In the genomic region with DNA sequence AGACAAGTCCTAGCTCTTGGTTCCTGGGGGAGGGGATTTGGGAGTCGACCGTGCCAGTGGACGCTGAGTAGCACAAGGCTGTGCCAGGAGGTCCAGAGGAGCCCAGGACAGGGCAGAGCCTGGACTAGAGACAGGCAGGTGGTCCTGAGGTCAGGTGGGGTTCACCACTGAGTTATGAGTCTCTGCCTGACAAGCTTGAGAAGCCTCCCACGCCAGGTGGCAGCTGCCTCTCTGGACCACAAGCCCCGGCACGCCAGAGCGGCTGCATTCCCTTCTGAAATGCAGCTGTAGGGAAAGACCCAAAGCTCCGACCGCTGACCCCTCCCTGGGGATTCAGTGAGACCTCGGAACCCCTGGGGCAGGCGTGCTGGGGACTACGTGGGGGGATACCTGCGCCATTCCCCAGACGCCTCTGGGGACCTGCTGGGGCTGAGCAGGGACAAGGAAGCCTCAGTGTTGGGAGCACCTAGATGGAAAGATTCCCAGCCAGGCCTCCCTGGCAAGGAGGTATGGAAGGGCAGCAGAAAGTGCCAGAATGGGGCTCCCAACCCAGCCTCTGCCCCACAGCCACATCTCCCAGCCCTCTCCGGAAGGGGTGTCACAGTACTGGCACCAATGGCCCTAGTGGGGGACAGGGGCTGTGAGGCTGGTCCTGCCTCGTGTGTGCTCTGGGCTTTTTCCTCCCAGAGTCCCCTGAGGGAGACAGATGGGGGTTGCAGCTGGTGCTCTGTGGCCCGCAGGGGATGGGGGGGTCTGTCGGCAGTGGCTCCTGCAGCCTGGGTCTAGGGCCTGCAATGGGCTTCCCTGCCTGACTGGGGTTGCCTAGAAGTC, we compare ENCODE assay signal across 1 cellular context.
TF ChIP-seq lines count a peak whose summit lies in the region.

No MANE protein-coding gene starts in this region.

TF ChIP-seq in GM12878, 131 proteins besides CTCF, POLR2A, EP300 and RAD21 (continued from another document and continues in another):
- TF ChIP-seq, protein P1, sequence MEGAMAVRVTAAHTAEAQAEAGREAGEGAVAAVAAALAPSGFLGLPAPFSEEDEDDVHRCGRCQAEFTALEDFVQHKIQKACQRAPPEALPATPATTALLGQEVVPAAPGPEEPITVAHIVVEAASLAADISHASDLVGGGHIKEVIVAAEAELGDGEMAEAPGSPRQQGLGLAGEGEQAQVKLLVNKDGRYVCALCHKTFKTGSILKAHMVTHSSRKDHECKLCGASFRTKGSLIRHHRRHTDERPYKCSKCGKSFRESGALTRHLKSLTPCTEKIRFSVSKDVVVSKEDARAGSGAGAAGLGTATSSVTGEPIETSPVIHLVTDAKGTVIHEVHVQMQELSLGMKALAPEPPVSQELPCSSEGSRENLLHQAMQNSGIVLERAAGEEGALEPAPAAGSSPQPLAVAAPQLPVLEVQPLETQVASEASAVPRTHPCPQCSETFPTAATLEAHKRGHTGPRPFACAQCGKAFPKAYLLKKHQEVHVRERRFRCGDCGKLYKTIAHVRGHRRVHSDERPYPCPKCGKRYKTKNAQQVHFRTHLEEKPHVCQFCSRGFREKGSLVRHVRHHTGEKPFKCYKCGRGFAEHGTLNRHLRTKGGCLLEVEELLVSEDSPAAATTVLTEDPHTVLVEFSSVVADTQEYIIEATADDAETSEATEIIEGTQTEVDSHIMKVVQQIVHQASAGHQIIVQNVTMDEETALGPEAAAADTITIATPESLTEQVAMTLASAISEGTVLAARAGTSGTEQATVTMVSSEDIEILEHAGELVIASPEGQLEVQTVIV (IDR thresholded peaks at IDR 0.05; ENCODE audit: borderline replicate concordance, partially characterized antibody), result no peak
- no peak for TF ChIP-seq MEF2A (IDR thresholded peaks at IDR 0.05; ENCODE audit: insufficient read depth, low read depth, low read length)
- 0 out of 2 replicates have a peak, but pooled peaks have one; percentile 19 for TF ChIP-seq CREM (IDR thresholded peaks at IDR 0.05; ENCODE audit: low read depth)
- no peak for TF ChIP-seq NFYA (IDR thresholded peaks at IDR 0.05; ENCODE audit: borderline replicate concordance, low read depth, low read length)
- 0 out of 2 replicates have a peak, but pooled peaks have one; percentile 8 for TF ChIP-seq LARP7 (IDR thresholded peaks at IDR 0.05)
- no peak for TF ChIP-seq BACH1 (IDR thresholded peaks at IDR 0.05; ENCODE audit: borderline replicate concordance)
- TF ChIP-seq KAT2A (conservative IDR thresholded peaks at IDR 0.05; ENCODE audit: control insufficient read depth, low read depth, low read length), result no peak
- no peak for TF ChIP-seq JUNB (IDR thresholded peaks at IDR 0.05)
- TF ChIP-seq SPI1 (IDR thresholded peaks at IDR 0.05; ENCODE audit: borderline replicate concordance, insufficient read depth, low read depth, low read length), result no peak
- TF ChIP-seq BCL11A (IDR thresholded peaks at IDR 0.05; ENCODE audit: low read depth, low read length), result peak; percentile 87
- TF ChIP-seq SUPT20H (IDR thresholded peaks at IDR 0.05; ENCODE audit: borderline replicate concordance, control insufficient read depth, low read depth, low read length), result no peak
- TF ChIP-seq STAT3 (IDR thresholded peaks at IDR 0.05; ENCODE audit: low read depth, low read length), result no peak
- peak; percentile 93 for TF ChIP-seq NR2F1 (conservative IDR thresholded peaks at IDR 0.05)
- no peak for TF ChIP-seq ESRRA (IDR thresholded peaks at IDR 0.05; ENCODE audit: low read length)
- no peak for TF ChIP-seq ZNF217 (IDR thresholded peaks at IDR 0.05)
- TF ChIP-seq, protein P2, sequence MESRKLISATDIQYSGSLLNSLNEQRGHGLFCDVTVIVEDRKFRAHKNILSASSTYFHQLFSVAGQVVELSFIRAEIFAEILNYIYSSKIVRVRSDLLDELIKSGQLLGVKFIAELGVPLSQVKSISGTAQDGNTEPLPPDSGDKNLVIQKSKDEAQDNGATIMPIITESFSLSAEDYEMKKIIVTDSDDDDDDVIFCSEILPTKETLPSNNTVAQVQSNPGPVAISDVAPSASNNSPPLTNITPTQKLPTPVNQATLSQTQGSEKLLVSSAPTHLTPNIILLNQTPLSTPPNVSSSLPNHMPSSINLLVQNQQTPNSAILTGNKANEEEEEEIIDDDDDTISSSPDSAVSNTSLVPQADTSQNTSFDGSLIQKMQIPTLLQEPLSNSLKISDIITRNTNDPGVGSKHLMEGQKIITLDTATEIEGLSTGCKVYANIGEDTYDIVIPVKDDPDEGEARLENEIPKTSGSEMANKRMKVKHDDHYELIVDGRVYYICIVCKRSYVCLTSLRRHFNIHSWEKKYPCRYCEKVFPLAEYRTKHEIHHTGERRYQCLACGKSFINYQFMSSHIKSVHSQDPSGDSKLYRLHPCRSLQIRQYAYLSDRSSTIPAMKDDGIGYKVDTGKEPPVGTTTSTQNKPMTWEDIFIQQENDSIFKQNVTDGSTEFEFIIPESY (IDR thresholded peaks at IDR 0.05), result no peak
- no peak for TF ChIP-seq POLR2AphosphoS2 (IDR thresholded peaks at IDR 0.05; ENCODE audit: low read depth, low read length)
- TF ChIP-seq RELA (IDR thresholded peaks at IDR 0.05; ENCODE audit: borderline replicate concordance, partially characterized antibody), result peak; percentile 67
- TF ChIP-seq SIN3A (IDR thresholded peaks at IDR 0.05; ENCODE audit: low read depth, low read length), result no peak
- TF ChIP-seq IKZF2 (IDR thresholded peaks at IDR 0.05), result peak; percentile 79 to 87
- no peak for TF ChIP-seq RCOR1 (conservative IDR thresholded peaks at IDR 0.05; ENCODE audit: low read depth, low read length)
- no peak for TF ChIP-seq TCF7 (IDR thresholded peaks at IDR 0.05; ENCODE audit: borderline replicate concordance)
- TF ChIP-seq TBL1XR1 (IDR thresholded peaks at IDR 0.05; ENCODE audit: low read depth, low read length), result peak; percentile 41; the same call in 1 of the 2 replicates
- no peak for TF ChIP-seq ZBED1 (IDR thresholded peaks at IDR 0.05; ENCODE audit: borderline replicate concordance)
- no peak for TF ChIP-seq FOXK2 (IDR thresholded peaks at IDR 0.05)
- no peak for TF ChIP-seq KDM1A (IDR thresholded peaks at IDR 0.05; ENCODE audit: borderline replicate concordance)
- no peak for TF ChIP-seq ZSCAN29 (IDR thresholded peaks at IDR 0.05)
- TF ChIP-seq, protein P3, sequence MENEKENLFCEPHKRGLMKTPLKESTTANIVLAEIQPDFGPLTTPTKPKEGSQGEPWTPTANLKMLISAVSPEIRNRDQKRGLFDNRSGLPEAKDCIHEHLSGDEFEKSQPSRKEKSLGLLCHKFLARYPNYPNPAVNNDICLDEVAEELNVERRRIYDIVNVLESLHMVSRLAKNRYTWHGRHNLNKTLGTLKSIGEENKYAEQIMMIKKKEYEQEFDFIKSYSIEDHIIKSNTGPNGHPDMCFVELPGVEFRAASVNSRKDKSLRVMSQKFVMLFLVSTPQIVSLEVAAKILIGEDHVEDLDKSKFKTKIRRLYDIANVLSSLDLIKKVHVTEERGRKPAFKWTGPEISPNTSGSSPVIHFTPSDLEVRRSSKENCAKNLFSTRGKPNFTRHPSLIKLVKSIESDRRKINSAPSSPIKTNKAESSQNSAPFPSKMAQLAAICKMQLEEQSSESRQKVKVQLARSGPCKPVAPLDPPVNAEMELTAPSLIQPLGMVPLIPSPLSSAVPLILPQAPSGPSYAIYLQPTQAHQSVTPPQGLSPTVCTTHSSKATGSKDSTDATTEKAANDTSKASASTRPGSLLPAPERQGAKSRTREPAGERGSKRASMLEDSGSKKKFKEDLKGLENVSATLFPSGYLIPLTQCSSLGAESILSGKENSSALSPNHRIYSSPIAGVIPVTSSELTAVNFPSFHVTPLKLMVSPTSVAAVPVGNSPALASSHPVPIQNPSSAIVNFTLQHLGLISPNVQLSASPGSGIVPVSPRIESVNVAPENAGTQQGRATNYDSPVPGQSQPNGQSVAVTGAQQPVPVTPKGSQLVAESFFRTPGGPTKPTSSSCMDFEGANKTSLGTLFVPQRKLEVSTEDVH (IDR thresholded peaks at IDR 0.05; ENCODE audit: low read depth, partially characterized antibody), result no peak
- TF ChIP-seq, protein P4, sequence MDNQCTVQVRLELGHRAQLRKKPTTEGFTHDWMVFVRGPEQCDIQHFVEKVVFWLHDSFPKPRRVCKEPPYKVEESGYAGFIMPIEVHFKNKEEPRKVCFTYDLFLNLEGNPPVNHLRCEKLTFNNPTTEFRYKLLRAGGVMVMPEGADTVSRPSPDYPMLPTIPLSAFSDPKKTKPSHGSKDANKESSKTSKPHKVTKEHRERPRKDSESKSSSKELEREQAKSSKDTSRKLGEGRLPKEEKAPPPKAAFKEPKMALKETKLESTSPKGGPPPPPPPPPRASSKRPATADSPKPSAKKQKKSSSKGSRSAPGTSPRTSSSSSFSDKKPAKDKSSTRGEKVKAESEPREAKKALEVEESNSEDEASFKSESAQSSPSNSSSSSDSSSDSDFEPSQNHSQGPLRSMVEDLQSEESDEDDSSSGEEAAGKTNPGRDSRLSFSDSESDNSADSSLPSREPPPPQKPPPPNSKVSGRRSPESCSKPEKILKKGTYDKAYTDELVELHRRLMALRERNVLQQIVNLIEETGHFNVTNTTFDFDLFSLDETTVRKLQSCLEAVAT (IDR thresholded peaks at IDR 0.05), result peak; percentile 69; the same call in 1 of the 2 replicates
- TF ChIP-seq, protein P5, sequence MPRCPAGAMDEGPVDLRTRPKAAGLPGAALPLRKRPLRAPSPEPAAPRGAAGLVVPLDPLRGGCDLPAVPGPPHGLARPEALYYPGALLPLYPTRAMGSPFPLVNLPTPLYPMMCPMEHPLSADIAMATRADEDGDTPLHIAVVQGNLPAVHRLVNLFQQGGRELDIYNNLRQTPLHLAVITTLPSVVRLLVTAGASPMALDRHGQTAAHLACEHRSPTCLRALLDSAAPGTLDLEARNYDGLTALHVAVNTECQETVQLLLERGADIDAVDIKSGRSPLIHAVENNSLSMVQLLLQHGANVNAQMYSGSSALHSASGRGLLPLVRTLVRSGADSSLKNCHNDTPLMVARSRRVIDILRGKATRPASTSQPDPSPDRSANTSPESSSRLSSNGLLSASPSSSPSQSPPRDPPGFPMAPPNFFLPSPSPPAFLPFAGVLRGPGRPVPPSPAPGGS (IDR thresholded peaks at IDR 0.05; ENCODE audit: borderline replicate concordance, insufficient read depth, low read depth, low read length, poor library complexity, severe bottlenecking), result no peak
- TF ChIP-seq EGR1 (IDR thresholded peaks at IDR 0.05; ENCODE audit: borderline replicate concordance in 1 of 2, low read depth in 2 of 2, low read length in 2 of 2), result no peak
- TF ChIP-seq POU2F2 (IDR thresholded peaks at IDR 0.05; ENCODE audit: borderline replicate concordance, low read depth, low read length), result no peak
- no peak for TF ChIP-seq CBX3 (IDR thresholded peaks at IDR 0.05; ENCODE audit: borderline replicate concordance, low read depth)
- TF ChIP-seq NR2C2 (IDR thresholded peaks at IDR 0.05; ENCODE audit: borderline replicate concordance, control insufficient read depth, insufficient read length, low read depth), result no peak
- no peak for TF ChIP-seq TAF1 (IDR thresholded peaks at IDR 0.05; ENCODE audit: borderline replicate concordance, low read depth, low read length)
- peak; percentile 81 to 93 for TF ChIP-seq BHLHE40 (IDR thresholded peaks at IDR 0.05; ENCODE audit: borderline replicate concordance in 1 of 2, low read depth in 2 of 2, low read length in 1 of 2)
- no peak for TF ChIP-seq SP1 (IDR thresholded peaks at IDR 0.05; ENCODE audit: low read depth, low read length)
- no peak for TF ChIP-seq EZH2 (IDR thresholded peaks at IDR 0.05; ENCODE audit: borderline replicate concordance, control insufficient read depth, low read depth, low read length)
- no peak for TF ChIP-seq POLR2AphosphoS5 (IDR thresholded peaks at IDR 0.05; ENCODE audit: low read length)
- no peak for TF ChIP-seq RBBP5 (conservative IDR thresholded peaks at IDR 0.05)
- TF ChIP-seq SUZ12 (IDR thresholded peaks at IDR 0.05; ENCODE audit: unreplicated experiment), result no peak
- TF ChIP-seq, protein P6, sequence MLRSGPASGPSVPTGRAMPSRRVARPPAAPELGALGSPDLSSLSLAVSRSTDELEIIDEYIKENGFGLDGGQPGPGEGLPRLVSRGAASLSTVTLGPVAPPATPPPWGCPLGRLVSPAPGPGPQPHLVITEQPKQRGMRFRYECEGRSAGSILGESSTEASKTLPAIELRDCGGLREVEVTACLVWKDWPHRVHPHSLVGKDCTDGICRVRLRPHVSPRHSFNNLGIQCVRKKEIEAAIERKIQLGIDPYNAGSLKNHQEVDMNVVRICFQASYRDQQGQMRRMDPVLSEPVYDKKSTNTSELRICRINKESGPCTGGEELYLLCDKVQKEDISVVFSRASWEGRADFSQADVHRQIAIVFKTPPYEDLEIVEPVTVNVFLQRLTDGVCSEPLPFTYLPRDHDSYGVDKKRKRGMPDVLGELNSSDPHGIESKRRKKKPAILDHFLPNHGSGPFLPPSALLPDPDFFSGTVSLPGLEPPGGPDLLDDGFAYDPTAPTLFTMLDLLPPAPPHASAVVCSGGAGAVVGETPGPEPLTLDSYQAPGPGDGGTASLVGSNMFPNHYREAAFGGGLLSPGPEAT (IDR thresholded peaks at IDR 0.05; ENCODE audit: low read depth), result peak; percentile 79
- no peak for TF ChIP-seq SRF (IDR thresholded peaks at IDR 0.05; ENCODE audit: low read depth in 2 of 2, low read length in 2 of 2)
- TF ChIP-seq, protein P7, sequence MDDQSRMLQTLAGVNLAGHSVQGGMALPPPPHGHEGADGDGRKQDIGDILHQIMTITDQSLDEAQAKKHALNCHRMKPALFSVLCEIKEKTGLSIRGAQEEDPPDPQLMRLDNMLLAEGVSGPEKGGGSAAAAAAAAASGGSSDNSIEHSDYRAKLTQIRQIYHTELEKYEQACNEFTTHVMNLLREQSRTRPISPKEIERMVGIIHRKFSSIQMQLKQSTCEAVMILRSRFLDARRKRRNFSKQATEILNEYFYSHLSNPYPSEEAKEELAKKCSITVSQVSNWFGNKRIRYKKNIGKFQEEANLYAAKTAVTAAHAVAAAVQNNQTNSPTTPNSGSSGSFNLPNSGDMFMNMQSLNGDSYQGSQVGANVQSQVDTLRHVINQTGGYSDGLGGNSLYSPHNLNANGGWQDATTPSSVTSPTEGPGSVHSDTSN (IDR thresholded peaks at IDR 0.05; ENCODE audit: insufficient replicate concordance, low read depth, low read length), result peak; percentile 50
- TF ChIP-seq ETV6 (conservative IDR thresholded peaks at IDR 0.05 in 1 of 2, IDR thresholded peaks at IDR 0.05 in 1 of 2; ENCODE audit: borderline replicate concordance in 1 of 2, low read depth in 1 of 2), result no peak
- TF ChIP-seq YY1 (IDR thresholded peaks at IDR 0.05; ENCODE audit: low read depth, low read length), result 0 out of 2 replicates have a peak, but pooled peaks have one; percentile 34
- TF ChIP-seq GABPA (IDR thresholded peaks at IDR 0.05; ENCODE audit: low read depth), result no peak
- no peak; the same call in 1 of the 2 replicates for TF ChIP-seq CHD2 (IDR thresholded peaks at IDR 0.05; ENCODE audit: borderline replicate concordance, low read depth, low read length)
- TF ChIP-seq, protein P8, sequence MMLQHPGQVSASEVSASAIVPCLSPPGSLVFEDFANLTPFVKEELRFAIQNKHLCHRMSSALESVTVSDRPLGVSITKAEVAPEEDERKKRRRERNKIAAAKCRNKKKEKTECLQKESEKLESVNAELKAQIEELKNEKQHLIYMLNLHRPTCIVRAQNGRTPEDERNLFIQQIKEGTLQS (IDR thresholded peaks at IDR 0.05; ENCODE audit: borderline replicate concordance, extremely low read depth, low read depth, low read length), result no peak
- TF ChIP-seq, protein P9, sequence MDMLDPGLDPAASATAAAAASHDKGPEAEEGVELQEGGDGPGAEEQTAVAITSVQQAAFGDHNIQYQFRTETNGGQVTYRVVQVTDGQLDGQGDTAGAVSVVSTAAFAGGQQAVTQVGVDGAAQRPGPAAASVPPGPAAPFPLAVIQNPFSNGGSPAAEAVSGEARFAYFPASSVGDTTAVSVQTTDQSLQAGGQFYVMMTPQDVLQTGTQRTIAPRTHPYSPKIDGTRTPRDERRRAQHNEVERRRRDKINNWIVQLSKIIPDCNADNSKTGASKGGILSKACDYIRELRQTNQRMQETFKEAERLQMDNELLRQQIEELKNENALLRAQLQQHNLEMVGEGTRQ (IDR thresholded peaks at IDR 0.05; ENCODE audit: borderline replicate concordance, low read depth, low read length), result no peak
- no peak for TF ChIP-seq CBX5 (IDR thresholded peaks at IDR 0.05; ENCODE audit: low read depth)
